19 cellular contexts compared by ENCODE assay signal in genomic region chr9:119366909-119367690, GRCh38. TPM values are rescaled to one million over a fixed set of nuclear protein-coding genes. Genes with fewer than 3 reads are reported as not detected.
A peak's percentile ranks its signal among the peaks of the same experiment; 100 is the strongest.
DNase-seq lines count a peak whose midpoint lies in the region; ATAC-seq and TF ChIP-seq lines count a peak whose summit lies in the region.
"Had no signal": no experiment of that assay in that cellular context is flagged by ENCODE, and none has a peak within 500 bp of the region (broad histone marks: within the 10 kb centered on the region; RNA-seq: fewer than 3 reads in every experiment).

No MANE protein-coding gene starts in this region.

- DNase-seq in G401 (ENCODE audit: low spot score) (peak; percentile 63), NCI-H748 treated with DMSO at 0.1 percent for 48 hours (lab: John Stamatoyannopoulos, UW) (peak; percentile 28), dorsolateral prefrontal cortex (peak in 4 of 10 donors; percentile 36 to 42 (median 40)), NCI-H1930 (lab: John Stamatoyannopoulos, UW) (no peak), ureter (ENCODE audit: low spot score) (no peak), RKO (ENCODE audit: low spot score) (no peak)
- DNase-seq: activated B cell treated with CpG ODN at 0.5 μM for 24 hours; activated CD8-positive, alpha-beta memory T cell treated with anti-CD3 and anti-CD28 coated beads for 24 hours; central memory CD4-positive, alpha-beta T cell; effector memory CD8-positive, alpha-beta T cell; EL; NCI-H2081 treated with DMSO at 0.1 percent for 48 hours; stimulated activated CD4-positive, alpha-beta T cell treated with anti-CD3 and anti-CD28 coated beads, Interleukin-4, amount 100 ng/mL, for 24 hours had no signal

- H3F3A ChIP-seq in neural cell (ENCODE audit: insufficient read depth, low read length, poor library complexity, severe bottlenecking): no peaks in the 10 kb centered on the region

- H2AFZ ChIP-seq in neural cell (ENCODE audit: low read depth, low read length): no peak overlapping the region
- H2AFZ ChIP-seq: hepatocyte had no signal

- no peak for ATAC-seq in HG02852 (IDR thresholded peaks at IDR 0.05; ENCODE audit: unreplicated experiment)
- ATAC-seq: effector memory CD8-positive, alpha-beta T cell; HepG2 had no signal

- H3K4me2 ChIP-seq in neural cell (ENCODE audit: low read length): no peak overlapping the region

- no peaks in the 10 kb centered on the region for H3K79me2 ChIP-seq in neural cell (replicated peaks; ENCODE audit: insufficient read depth, low read length)
- H3K79me2 ChIP-seq: hepatocyte had no signal

- H3K9me2 ChIP-seq in neural cell (ENCODE audit: insufficient read depth, low read length): no peaks in the 10 kb centered on the region

- intact Hi-C loops in dorsolateral prefrontal cortex (cut with DNase I): loop anchor here in 1 of 2 donors (5.0 to 10.0 kb wide), 3 partner anchors 85 to 1582 kb away; no protein-coding TSS in a partner anchor

- H4K20me1 ChIP-seq in neural cell (ENCODE audit: insufficient read depth): no peaks in the 10 kb centered on the region

- peak overlapping the region in 55 of 59 donors; percentile 18 to 96 (median 84) for H3K27ac ChIP-seq in dorsolateral prefrontal cortex
- no peak overlapping the region for H3K27ac ChIP-seq in neural cell (ENCODE audit: low read length)
- H3K27ac ChIP-seq: hepatocyte had no signal

- no peaks in the 10 kb centered on the region for H3K9me3 ChIP-seq in neural cell (ENCODE audit: low read length)

- H3K36me3 ChIP-seq in neural cell (ENCODE audit: insufficient read depth, low read length): no peaks in the 10 kb centered on the region

- no peak for TF ChIP-seq EP300 in neural cell (conservative IDR thresholded peaks at IDR 0.05; ENCODE audit: poor library complexity, severe bottlenecking)

- H3K4me3 ChIP-seq in dorsolateral prefrontal cortex (peak overlapping the region; percentile 2 to 89 (median 71)), neural cell (ENCODE audit: low read length) (peak overlapping the region; percentile 80)
- H3K4me3 ChIP-seq: hepatocyte had no signal

- no peak for TF ChIP-seq RAD21 in neural cell (conservative IDR thresholded peaks at IDR 0.05)

- in situ Hi-C loops in G401 (cut with HindIII; ENCODE audit: low sequenced_read_pairs): no loop called here

- H3K27me3 ChIP-seq in dorsolateral prefrontal cortex (peaks cover 0 to 29% (median 8%) of the 10 kb centered on the region in 45 donors), neural cell (ENCODE audit: insufficient read depth, low read depth, low read length) (peaks cover 21% of the 10 kb centered on the region)

- TF ChIP-seq CTCF in dorsolateral prefrontal cortex (IDR thresholded peaks at IDR 0.05 in 54 of 56, conservative IDR thresholded peaks at IDR 0.05 in 2 of 56; ENCODE audit: low read depth in 1 of 56, partially characterized antibody in 56 of 56) (no peak), neural cell (IDR thresholded peaks at IDR 0.05; ENCODE audit: poor library complexity, severe bottlenecking) (no peak)

- H3K9ac ChIP-seq in neural cell (ENCODE audit: low read length): no peak overlapping the region

TF ChIP-seq in neural cell, 6 proteins besides CTCF, POLR2A, EP300 and RAD21:
- TF ChIP-seq SMC3 (conservative IDR thresholded peaks at IDR 0.05; ENCODE audit: poor library complexity) (no peak), TAF1 (IDR thresholded peaks at IDR 0.05; ENCODE audit: low read depth) (no peak), REST (IDR thresholded peaks at IDR 0.05; ENCODE audit: borderline replicate concordance) (no peak), POLR2AphosphoS5 (IDR thresholded peaks at IDR 0.05) (no peak), EZH2 (IDR thresholded peaks at IDR 0.05; ENCODE audit: borderline replicate concordance, insufficient read depth, low read length, poor library complexity, severe bottlenecking) (no peak), MXI1 (conservative IDR thresholded peaks at IDR 0.05; ENCODE audit: poor library complexity, severe bottlenecking) (no peak)
TF ChIP-seq in neural cell: peak in this region for 0.

RNA-seq across cellular contexts. Expression of gene BRINP1, which starts 2.1 kb away (rescaled TPM):
- total RNA-seq in G401 (2014; rRNA removed; shearing (Covaris generic)): not detected in 2 replicates
- total RNA-seq in dorsolateral prefrontal cortex (10 to 100 TPM; 25.5 to 97.0 (median 67.9) TPM), ureter (1.8 TPM)
- 15.6 and 20.3 TPM in 2 replicates for polyA plus RNA-seq in neural cell
- polyA minus RNA-seq in neural cell: 30.7 TPM in 2 replicates
- total RNA-seq: activated B cell treated with CpG ODN at 0.5 μM for 24 hours; activated T-helper 1 cell treated with anti-CD3 and anti-CD28 coated beads, Interleukin-12 subunit alpha, Interleukin-12 subunit beta, Interleukin-2, Interleukin-4 antibody, amounts not matched to agents 30 ng/mL and 10 ng/mL and 1 ng/mL, durations not matched to agents 14 hours and 24 hours and 36 hours; HepG2; T-helper 1 cell treated with Interleukin-12 subunit alpha and Interleukin-12 subunit beta and Interleukin-4 antibody, amounts not matched to agents 30 ng/mL and 1 ng/mL, for 36 hours had no signal
- polyA plus RNA-seq: HepG2 had no signal

Comparison
In these comparisons a context has a peak if more than half of its experiments do, and no peak if none do; other contexts are left out.
1. DNase-seq: peak in G401 (single experiment) and NCI-H748 treated with DMSO at 0.1 percent for 48 hours (single experiment); none in NCI-H1930 (0 of 2), ureter (single experiment) and RKO (single experiment).